ENCODE assay signal across 10 cellular contexts in genomic region chr1:16396591-16396990, GRCh38. TPM values are rescaled to one million over a fixed set of nuclear protein-coding genes. Genes with fewer than 3 reads are reported as not detected.
DNase-seq lines count a peak whose midpoint lies in the region; ATAC-seq, FAIRE-seq and TF ChIP-seq lines count a peak whose summit lies in the region.
"Had no signal": no experiment of that assay in that cellular context is flagged by ENCODE, and none has a peak within 500 bp of the region (broad histone marks: within the 10 kb centered on the region; RNA-seq: fewer than 3 reads in every experiment).

No MANE protein-coding gene starts in this region.

- intact Hi-C loops in HCT116 (cut with micrococcal nuclease), result no loop called here

- 0 out of 2 replicates have a peak, but pooled peaks cover 4% of the 10 kb centered on the region for H4K20me1 ChIP-seq in HCT116 (ENCODE audit: insufficient read depth)
- H4K20me1 ChIP-seq in keratinocyte (ENCODE audit: control insufficient read depth, extremely low read depth, insufficient read depth, low read length), result peaks cover 24% of the 10 kb centered on the region

- POLR2A ChIA-PET in HCT116 (lab: Charles Lee), result no interaction called here

- H3K27ac ChIP-seq in ACC112 (ENCODE audit: low read depth, low read length) (peak overlapping the region; percentile 54), HCT116 (ENCODE audit: low read depth, low read length) (peak overlapping the region; percentile 25; the same call in 1 of the 2 replicates), keratinocyte (ENCODE audit: control insufficient read depth, insufficient read depth, low read length) (peak overlapping the region; percentile 71)

- CTCF ChIA-PET in HCT116 (lab: Charles Lee), result no interaction called here

- no peaks in the 10 kb centered on the region for H3K9me3 ChIP-seq in HCT116 (ENCODE audit: control insufficient read depth in 1 of 2, insufficient read depth in 1 of 2, low read depth in 1 of 2, low read length in 2 of 2)
- H3K9me3 ChIP-seq in adipocyte (ENCODE audit: control insufficient read depth, low read length), result no peaks in the 10 kb centered on the region
- H3K9me3 ChIP-seq in keratinocyte (ENCODE audit: control insufficient read depth, low read depth, low read length), result no peaks in the 10 kb centered on the region
- H3K9me3 ChIP-seq: heart left ventricle had no signal

- H3K4me3 ChIP-seq in ACC112 (ENCODE audit: low read depth, low read length) (no peak overlapping the region), HCT116 (replicated peaks in 1 of 2; ENCODE audit: low read depth in 1 of 2, low read length in 2 of 2) (no peak overlapping the region), adipocyte (ENCODE audit: low read length) (peak overlapping the region; percentile 11), keratinocyte (ENCODE audit: control insufficient read depth in 2 of 3, extremely low read depth in 1 of 3, insufficient read depth in 2 of 3, low read depth in 1 of 3, low read length in 3 of 3) (no peak overlapping the region)
- H3K4me3 ChIP-seq: heart left ventricle had no signal

- H3K79me2 ChIP-seq in ACC112 (ENCODE audit: control insufficient read depth, insufficient read depth, low read length, unreplicated experiment) (peaks cover 30% of the 10 kb centered on the region), HCT116 (ENCODE audit: insufficient read depth, low read length) (peaks cover 29% of the 10 kb centered on the region), keratinocyte (ENCODE audit: control insufficient read depth, insufficient read depth, low read length) (peaks cover 30% of the 10 kb centered on the region)

- no peak for TF ChIP-seq RAD21 in HCT116 (IDR thresholded peaks at IDR 0.05; ENCODE audit: low read depth)

- RAD21 ChIA-PET in HCT116 (lab: Charles Lee; ENCODE audit: low non-redundant PET in 1 of 2, low total read pairs in 2 of 2, uncharacterized antibody in 2 of 2, unreplicated experiment in 2 of 2), result no interaction called here

- H3K4me1 ChIP-seq in ACC112 (ENCODE audit: control insufficient read depth, insufficient read depth, low read length, unreplicated experiment) (peaks cover 28% of the 10 kb centered on the region), HCT116 (ENCODE audit: control insufficient read depth in 1 of 2, insufficient read depth in 2 of 2, low read length in 2 of 2) (peaks cover 0 to 5% of the 10 kb centered on the region in 2 experiments; a peak in 2 of 4 replicates), adipocyte (ENCODE audit: control insufficient read depth, insufficient read depth, low read length) (peaks cover 36% of the 10 kb centered on the region), keratinocyte (ENCODE audit: control insufficient read depth, extremely low read depth, insufficient read depth, low read length) (peaks cover 17% of the 10 kb centered on the region)

- H3K9me1 ChIP-seq in keratinocyte (ENCODE audit: control insufficient read depth, extremely low read depth, insufficient read depth, low read length), result peaks cover 2% of the 10 kb centered on the region

- no TSS peak for BruUV-seq in HCT116 (replicated peaks; lab: Mats Ljungman, UMichigan)

- 0 out of 2 replicates have a peak, but pooled peaks cover 4% of the 10 kb centered on the region for H3K36me3 ChIP-seq in ACC112 (ENCODE audit: insufficient read depth, low read length)
- H3K36me3 ChIP-seq in HCT116 (ENCODE audit: control insufficient read depth in 1 of 2, insufficient read depth in 2 of 2, low read length in 2 of 2), result peaks cover 17 to 25% of the 10 kb centered on the region in 2 experiments; a peak in 3 of 4 replicates
- peaks cover 49% of the 10 kb centered on the region for H3K36me3 ChIP-seq in adipocyte (ENCODE audit: control insufficient read depth, insufficient read depth, low read length, severe bottlenecking)
- H3K36me3 ChIP-seq in keratinocyte (ENCODE audit: control insufficient read depth in 2 of 2, extremely low read depth in 1 of 2, insufficient read depth in 2 of 2, low read length in 2 of 2), result peaks cover 29 to 31% of the 10 kb centered on the region in 2 experiments

- FAIRE-seq in keratinocyte (lab: Jason Lieb, UNC), result peak; percentile 100

- H3K9ac ChIP-seq in HCT116 (ENCODE audit: low read length) (no peak overlapping the region), adipocyte (ENCODE audit: low read length) (no peak overlapping the region), keratinocyte (ENCODE audit: control insufficient read depth, extremely low read depth, insufficient read depth, low read length) (peak overlapping the region; percentile 28)

- ATAC-seq in HCT116, result peak; percentile 39; the same call in 1 of the 2 replicates
- no peak for ATAC-seq in HG03135 (IDR thresholded peaks at IDR 0.05; ENCODE audit: unreplicated experiment)
- no peak for ATAC-seq in GM21737 (IDR thresholded peaks at IDR 0.05; ENCODE audit: unreplicated experiment)
- no peak for ATAC-seq in GM21576 (IDR thresholded peaks at IDR 0.05; ENCODE audit: unreplicated experiment)

- no peak for TF ChIP-seq POLR2A in HCT116 (IDR thresholded peaks at IDR 0.05; ENCODE audit: borderline replicate concordance, extremely low read depth, insufficient read depth, insufficient read length)

- H3K4me2 ChIP-seq in HCT116 (ENCODE audit: low read length) (no peak overlapping the region), keratinocyte (ENCODE audit: control insufficient read depth, extremely low read depth, insufficient read depth, low read depth, low read length) (no peak overlapping the region)

- dilution Hi-C loops in keratinocyte (cut with MboI; ENCODE audit: extremely low pct_ligation_motif_present, low sequenced_read_pairs), result no loop called here

- DNase-seq in HCT116 (ENCODE audit: low read depth, low spot score) (no peak), adipocyte (ENCODE audit: low read depth) (peak; percentile 65), keratinocyte (ENCODE audit: low read depth, low spot score) (peak; percentile 83)
- DNase-seq in stimulated activated CD4-positive, alpha-beta T cell treated with anti-CD3 and anti-CD28 coated beads, Interleukin-2, amount 100 ng/mL, for 48 hours, result no peak
- DNase-seq: NCI-H2227 treated with DMSO at 0.1 percent for 48 hours had no signal

- H2AFZ ChIP-seq in ACC112 (ENCODE audit: low read length, unreplicated experiment) (no peak overlapping the region), HCT116 (ENCODE audit: low read depth, low read length, poor library complexity, severe bottlenecking) (no peak overlapping the region), keratinocyte (ENCODE audit: control insufficient read depth, low read length) (no peak overlapping the region)

- no peaks in the 10 kb centered on the region for H3K9me2 ChIP-seq in HCT116 (ENCODE audit: insufficient read depth)

- H3K27me3 ChIP-seq in ACC112 (ENCODE audit: insufficient read depth, low read length) (no peaks in the 10 kb centered on the region), HCT116 (ENCODE audit: insufficient read depth, low read length) (no peaks in the 10 kb centered on the region), adipocyte (replicated peaks; ENCODE audit: control insufficient read depth, insufficient read depth, low read length) (no peaks in the 10 kb centered on the region), keratinocyte (ENCODE audit: control insufficient read depth, extremely low read depth, insufficient read depth, low read length) (no peaks in the 10 kb centered on the region)
- H3K27me3 ChIP-seq: heart left ventricle had no signal

- no peak for TF ChIP-seq CTCF in HCT116 (IDR thresholded peaks at IDR 0.05 in 2 of 3, conservative IDR thresholded peaks at IDR 0.05 in 1 of 3; ENCODE audit: borderline replicate concordance in 1 of 3, insufficient read depth in 1 of 3, low read depth in 2 of 3, low read length in 2 of 3)
- peak in 1 of 3 experiments; percentile 3 for TF ChIP-seq CTCF in keratinocyte (optimal IDR thresholded peaks at IDR 0.05 in 1 of 3, IDR thresholded peaks at IDR 0.05 in 1 of 3, conservative IDR thresholded peaks at IDR 0.05 in 1 of 3; ENCODE audit: extremely low read depth in 1 of 3, insufficient read depth in 2 of 3, low read length in 3 of 3)

RNA-seq across cellular contexts. Expression of gene SZRD1, which starts 29.5 kb away (rescaled TPM):
- total RNA-seq in HCT116 (2021; ENCODE audit: unreplicated experiment), result 141 TPM
- polyA plus RNA-seq in HCT116 (2012), result 99.1 and 101 TPM in 2 replicates
- 68.7 to 106 TPM (median 74.1 TPM) in 3 replicates for polyA plus RNA-seq in keratinocyte
- 15.9 TPM for polyA plus RNA-seq in keratinocyte (2011; ENCODE audit: low read depth)
- polyA plus RNA-seq in keratinocyte (2011; cell fraction: cytosol; rRNA removed), result 97.4 and 123 TPM in 2 replicates
- polyA plus RNA-seq in keratinocyte (2011; cell fraction: nucleus; rRNA removed), result 51.5 and 63.8 TPM in 2 replicates
- 46.3 and 98.1 TPM in 2 replicates for polyA plus RNA-seq in keratinocyte (2012; ENCODE audit: low replicate concordance)
- 61.1 to 116 TPM (median 67.7 TPM) in 3 replicates for polyA minus RNA-seq in keratinocyte
- 87.9 TPM for polyA minus RNA-seq in keratinocyte (2011; cell fraction: cytosol; rRNA and poly(A)+ RNA removed)
- polyA minus RNA-seq in keratinocyte (2011; cell fraction: nucleus; rRNA and poly(A)+ RNA removed), result 23.2 and 34.7 TPM in 2 replicates

RNA-seq across cellular contexts. Expression of gene SPATA21, which starts 40.6 kb away (rescaled TPM):
- total RNA-seq in HCT116 (2021; ENCODE audit: unreplicated experiment), result not detected
- not detected in 2 replicates for polyA plus RNA-seq in HCT116 (2012)
- 0.04 TPM in 1 of 3 replicates, not detected in the others for polyA plus RNA-seq in keratinocyte
- not detected for polyA plus RNA-seq in keratinocyte (2011; ENCODE audit: low read depth)
- polyA plus RNA-seq in keratinocyte (2011; cell fraction: cytosol; rRNA removed), result not detected in 2 replicates
- not detected in 2 replicates for polyA plus RNA-seq in keratinocyte (2011; cell fraction: nucleus; rRNA removed)
- not detected in 2 replicates for polyA plus RNA-seq in keratinocyte (2012; ENCODE audit: low replicate concordance)
- 0.16 TPM in 1 of 3 replicates, not detected in the others for polyA minus RNA-seq in keratinocyte
- not detected for polyA minus RNA-seq in keratinocyte (2011; cell fraction: cytosol; rRNA and poly(A)+ RNA removed)
- polyA minus RNA-seq in keratinocyte (2011; cell fraction: nucleus; rRNA and poly(A)+ RNA removed), result not detected in 2 replicates
- total RNA-seq: heart left ventricle had no signal

RNA-seq across cellular contexts. Expression of gene NECAP2, which starts 43.9 kb away (rescaled TPM):
- 35.5 TPM for total RNA-seq in HCT116 (2021; ENCODE audit: unreplicated experiment)
- polyA plus RNA-seq in HCT116 (2012), result 26.1 and 29.5 TPM in 2 replicates
- polyA plus RNA-seq in keratinocyte, result 75.7 to 90.2 TPM (median 84.9 TPM) in 3 replicates
- polyA plus RNA-seq in keratinocyte (2011; ENCODE audit: low read depth), result 18.9 TPM
- 83.1 and 87.7 TPM in 2 replicates for polyA plus RNA-seq in keratinocyte (2011; cell fraction: cytosol; rRNA removed)
- 76.6 and 86.6 TPM in 2 replicates for polyA plus RNA-seq in keratinocyte (2011; cell fraction: nucleus; rRNA removed)
- polyA plus RNA-seq in keratinocyte (2012; ENCODE audit: low replicate concordance), result 49.4 and 62.3 TPM in 2 replicates
- 62.3 to 84.4 TPM (median 67.7 TPM) in 3 replicates for polyA minus RNA-seq in keratinocyte
- polyA minus RNA-seq in keratinocyte (2011; cell fraction: cytosol; rRNA and poly(A)+ RNA removed), result 79.4 TPM
- 39.8 and 60.2 TPM in 2 replicates for polyA minus RNA-seq in keratinocyte (2011; cell fraction: nucleus; rRNA and poly(A)+ RNA removed)

RNA-seq across cellular contexts. Expression of gene FBXO42, which starts 44.3 kb away (rescaled TPM):
- total RNA-seq in HCT116 (2021; ENCODE audit: unreplicated experiment), result 20.6 TPM
- polyA plus RNA-seq in HCT116 (2012), result 16.0 and 19.7 TPM in 2 replicates
- 14.1 to 18.0 TPM (median 15.8 TPM) in 3 replicates for polyA plus RNA-seq in keratinocyte
- polyA plus RNA-seq in keratinocyte (2011; ENCODE audit: low read depth), result 5.3 TPM
- polyA plus RNA-seq in keratinocyte (2011; cell fraction: cytosol; rRNA removed), result 12.1 and 14.3 TPM in 2 replicates
- polyA plus RNA-seq in keratinocyte (2011; cell fraction: nucleus; rRNA removed), result 30.5 and 34.1 TPM in 2 replicates
- 9.9 and 17.7 TPM in 2 replicates for polyA plus RNA-seq in keratinocyte (2012; ENCODE audit: low replicate concordance)
- 21.3 to 24.7 TPM (median 23.3 TPM) in 3 replicates for polyA minus RNA-seq in keratinocyte
- 12.1 TPM for polyA minus RNA-seq in keratinocyte (2011; cell fraction: cytosol; rRNA and poly(A)+ RNA removed)
- polyA minus RNA-seq in keratinocyte (2011; cell fraction: nucleus; rRNA and poly(A)+ RNA removed), result 18.6 and 33.8 TPM in 2 replicates

Comparison
In these comparisons a context has a peak if more than half of its experiments do, and no peak if none do; other contexts are left out.
1. DNase-seq: peak in adipocyte (single experiment) and keratinocyte (single experiment); none in HCT116 (single experiment) and stimulated activated CD4-positive, alpha-beta T cell treated with anti-CD3 and anti-CD28 coated beads, Interleukin-2, amount 100 ng/mL, for 48 hours (0 of 2).
2. Peak in every context shown above with its lines, with median percentiles within 50 percentile points of each other: H3K27ac ChIP-seq.